Comparison of ENCODE assay signal across 8 cellular contexts in the genomic region with DNA sequence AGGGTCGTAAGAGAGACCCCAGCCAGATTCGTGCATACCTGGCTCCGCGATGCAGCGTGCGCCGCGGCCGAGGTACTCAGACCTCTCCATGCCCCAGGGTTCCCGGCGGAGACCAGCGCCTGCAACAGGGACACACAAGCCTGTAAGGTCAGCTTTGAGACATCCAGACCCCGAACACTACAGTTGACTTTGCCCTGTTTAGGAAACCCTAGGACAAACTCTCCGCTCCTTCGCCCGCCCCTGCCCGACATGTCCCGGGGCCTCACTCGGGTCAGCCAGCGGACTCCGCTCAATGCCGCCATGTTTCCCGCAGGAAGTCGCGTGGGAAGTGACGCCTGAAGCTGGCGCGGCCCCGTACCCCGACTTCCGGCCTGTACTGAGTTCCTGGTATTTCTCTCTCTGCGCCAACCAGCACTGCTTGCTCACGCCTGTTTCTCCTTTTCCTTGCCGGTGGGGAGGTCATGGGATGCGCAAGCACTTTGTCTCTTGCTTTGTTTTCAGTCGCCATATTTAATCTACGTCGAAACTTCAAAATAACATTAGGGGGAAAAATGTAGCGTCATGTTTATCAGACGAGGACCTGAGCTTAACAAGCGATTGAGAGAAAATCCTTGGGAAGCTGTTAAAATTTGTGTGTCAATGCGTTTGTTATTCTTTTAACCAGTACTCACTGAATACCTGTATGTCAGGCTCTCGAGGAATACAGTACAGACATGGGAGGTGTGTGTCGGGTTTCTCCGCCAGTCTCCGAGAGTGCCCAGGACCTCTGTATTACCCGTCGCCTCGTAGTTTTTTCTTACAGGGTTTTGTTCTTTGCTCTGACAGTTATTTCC. TPM values are rescaled to one million over a fixed set of nuclear protein-coding genes. Genes with fewer than 3 reads are reported as not detected.
DNase-seq lines count a peak whose midpoint lies in the region; ATAC-seq, FAIRE-seq and TF ChIP-seq lines count a peak whose summit lies in the region.

A gene (minus strand): TSS at position 330 of the 833 bp plus-strand sequence. CDS start 28 bp downstream, at position 302.

- no peak for TF ChIP-seq CTCF in OCI-LY3 (IDR thresholded peaks at IDR 0.05; ENCODE audit: low read depth, low read length)
- TF ChIP-seq CTCF in endothelial cell of umbilical vein (IDR thresholded peaks at IDR 0.05; ENCODE audit: extremely low read depth in 1 of 2, insufficient read depth in 1 of 2, low read depth in 1 of 2, low read length in 2 of 2): no peak

- peak within 1 kb of the TSS; percentile 84 for H3K9ac ChIP-seq in OCI-LY3 (ENCODE audit: low read length)
- peak within 1 kb of the TSS; percentile 78 for H3K9ac ChIP-seq in endothelial cell of umbilical vein (replicated peaks; ENCODE audit: extremely low read depth, insufficient read depth, low read length)

- H3K4me3 ChIP-seq in OCI-LY3 (ENCODE audit: low read length) (peak within 1 kb of the TSS; percentile 89), endothelial cell of umbilical vein (replicated peaks in 1 of 3; ENCODE audit: insufficient read depth in 1 of 3, low read depth in 1 of 3, low read length in 3 of 3) (peak within 1 kb of the TSS; percentile 36 to 80 (median 62))

- in situ Hi-C loops in Caki2 (cut with HindIII; ENCODE audit: low pct_unique_long_range_greater_than_20kb, low sequenced_read_pairs): no loop called here

- intact Hi-C loops in endothelial cell of umbilical vein (cut with micrococcal nuclease): no loop called here

- H3K36me3 ChIP-seq in OCI-LY3 (replicated peaks; ENCODE audit: low read depth, low read length): peaks cover 22% of the 10 kb centered on the region
- H3K36me3 ChIP-seq in endothelial cell of umbilical vein (ENCODE audit: control insufficient read depth in 2 of 2, extremely low read depth in 1 of 2, insufficient read depth in 2 of 2, low read length in 2 of 2): peaks cover 0 to 16% of the 10 kb centered on the region in 2 experiments

- H3K27ac ChIP-seq in OCI-LY3 (ENCODE audit: low read length) (peak within 1 kb of the TSS; percentile 73), endothelial cell of umbilical vein (ENCODE audit: insufficient read depth, low read depth, low read length) (peak within 1 kb of the TSS; percentile 54)

- no peaks in the 10 kb centered on the region for H3K9me1 ChIP-seq in endothelial cell of umbilical vein (replicated peaks; ENCODE audit: control insufficient read depth, extremely low read depth, insufficient read depth, low read length)

- dilution Hi-C loops in endothelial cell of umbilical vein (cut with MboI; ENCODE audit: extremely low pct_ligation_motif_present, low sequenced_read_pairs): no loop called here

- H2AFZ ChIP-seq in OCI-LY3 (ENCODE audit: low read depth, low read length) (peak within 1 kb of the TSS; percentile 50), endothelial cell of umbilical vein (ENCODE audit: low read depth, low read length) (peak within 1 kb of the TSS; percentile 49)

- CTCF ChIA-PET in endothelial cell of umbilical vein (lab: Charles Lee): interaction anchor here (0.8 to 1.3 kb wide), 2 partner anchors 10 to 17 kb away, joined by 3 read pairs; no protein-coding TSS in a partner anchor

- H3K79me2 ChIP-seq in OCI-LY3 (ENCODE audit: low read length) (peaks cover 18% of the 10 kb centered on the region), endothelial cell of umbilical vein (ENCODE audit: control insufficient read depth, insufficient read depth, low read length) (peaks cover 9% of the 10 kb centered on the region)

- peak; percentile 90 for ATAC-seq in GM21423 (IDR thresholded peaks at IDR 0.05; ENCODE audit: unreplicated experiment)

- peak; percentile 92 for DNase-seq in Caki2 (ENCODE audit: low read depth)
- DNase-seq in HuH-7 (ENCODE audit: low spot score): peak; percentile 90
- DNase-seq in activated T-cell treated with anti-CD3 and anti-CD28 coated beads for 1 hour (ENCODE audit: low read depth): peak; percentile 84
- DNase-seq in endothelial cell of umbilical vein (ENCODE audit: low read depth, low spot score): peak; percentile 90
- peak; percentile 92 for DNase-seq in middle frontal gyrus (ENCODE audit: extremely low spot score, low spot score)
- peak; percentile 83 to 88 for DNase-seq in stimulated activated CD8-positive, alpha-beta memory T cell treated with anti-CD3 and anti-CD28 coated beads, Interleukin-2, amount 100 ng/mL, for 48 hours (ENCODE audit: low read depth in 2 of 2)

- H3K4me2 ChIP-seq in OCI-LY3 (ENCODE audit: low read length) (peak within 1 kb of the TSS; percentile 95), endothelial cell of umbilical vein (ENCODE audit: insufficient read depth, low read length) (peak within 1 kb of the TSS; percentile 90)

- TF ChIP-seq POLR2A in endothelial cell of umbilical vein (IDR thresholded peaks at IDR 0.05; ENCODE audit: low read depth, low read length): peak; percentile 93

- FAIRE-seq in endothelial cell of umbilical vein (lab: Jason Lieb, UNC): peak; percentile 94

- H4K20me1 ChIP-seq in OCI-LY3 (ENCODE audit: insufficient read depth, low read length) (0 out of 2 replicates have a peak, but pooled peaks cover 4% of the 10 kb centered on the region), endothelial cell of umbilical vein (replicated peaks; ENCODE audit: control insufficient read depth, extremely low read depth, insufficient read depth, low read length) (no peaks in the 10 kb centered on the region)

- no peaks in the 10 kb centered on the region for H3K9me3 ChIP-seq in OCI-LY3 (ENCODE audit: insufficient read depth, low read length)
- no peaks in the 10 kb centered on the region for H3K9me3 ChIP-seq in endothelial cell of umbilical vein (replicated peaks; ENCODE audit: control insufficient read depth, insufficient read depth, low read length)

- H3K4me1 ChIP-seq in OCI-LY3 (ENCODE audit: low read length) (peaks cover 11% of the 10 kb centered on the region), endothelial cell of umbilical vein (ENCODE audit: control insufficient read depth, extremely low read depth, insufficient read depth, low read length) (peaks cover 11% of the 10 kb centered on the region)

- TSS peak; percentile 100 for BruUV-seq in endothelial cell of umbilical vein (replicated peaks; lab: Mats Ljungman, UMichigan)

- POLR2A ChIA-PET in endothelial cell of umbilical vein (lab: Charles Lee): interaction anchor here (1.2 to 1.3 kb wide), 2 partner anchors 9 to 12 kb away, joined by 3 to 9 read pairs; a partner anchor contains a TSS

- H3K27me3 ChIP-seq in OCI-LY3 (ENCODE audit: low read depth, low read length) (no peaks in the 10 kb centered on the region), endothelial cell of umbilical vein (ENCODE audit: control insufficient read depth in 2 of 2, insufficient read depth in 2 of 2, low read length in 2 of 2) (peaks cover 8 to 11% of the 10 kb centered on the region in 2 experiments)

TF ChIP-seq in endothelial cell of umbilical vein, 7 proteins besides CTCF, POLR2A, EP300 and RAD21:
- TF ChIP-seq, protein P1, sequence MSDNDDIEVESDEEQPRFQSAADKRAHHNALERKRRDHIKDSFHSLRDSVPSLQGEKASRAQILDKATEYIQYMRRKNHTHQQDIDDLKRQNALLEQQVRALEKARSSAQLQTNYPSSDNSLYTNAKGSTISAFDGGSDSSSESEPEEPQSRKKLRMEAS (IDR thresholded peaks at IDR 0.05; ENCODE audit: insufficient read depth, insufficient read length): peak; percentile 14
- no peak for TF ChIP-seq FOS (IDR thresholded peaks at IDR 0.05; ENCODE audit: borderline replicate concordance, insufficient read depth, low read length)
- TF ChIP-seq POLR2AphosphoS5 (IDR thresholded peaks at IDR 0.05; ENCODE audit: insufficient read depth, low read depth, low read length): peak; percentile 89

RNA-seq across cellular contexts. Expression of the gene that starts here (rescaled TPM):
- total RNA-seq in Caki2 (2014; rRNA removed; shearing (Covaris generic); ENCODE audit: low replicate concordance): 190 and 266 TPM in 2 replicates
- total RNA-seq in endothelial cell of umbilical vein: 86.9 and 87.9 TPM in 2 replicates
- 168 and 177 TPM in 2 replicates for polyA plus RNA-seq in endothelial cell of umbilical vein
- polyA plus RNA-seq in endothelial cell of umbilical vein (2011; cell fraction: cytosol; rRNA removed): 143 and 156 TPM in 2 replicates
- polyA plus RNA-seq in endothelial cell of umbilical vein (2011; cell fraction: nucleus; rRNA removed): 642 and 647 TPM in 2 replicates
- 88.4 and 100 TPM in 2 replicates for polyA plus RNA-seq in endothelial cell of umbilical vein (2012)
- polyA minus RNA-seq in endothelial cell of umbilical vein: 118 and 153 TPM in 2 replicates
- 37.3 TPM for polyA minus RNA-seq in endothelial cell of umbilical vein (2011; cell fraction: cytosol; rRNA and poly(A)+ RNA removed)
- 79.6 and 90.2 TPM in 2 replicates for polyA minus RNA-seq in endothelial cell of umbilical vein (2011; cell fraction: nucleus; rRNA and poly(A)+ RNA removed)

Comparison
In these comparisons a context has a peak if more than half of its experiments do, and no peak if none do; other contexts are left out.
1. Peak in every context shown above with its lines: DNase-seq, ATAC-seq, H3K4me3 ChIP-seq and H3K27ac ChIP-seq.